ENCODE assay signal across 19 cellular contexts in genomic region chr12:31626270-31626669, GRCh38.
"Had no signal": no experiment of that assay in that cellular context is flagged by ENCODE, and none has a peak within 500 bp of the region (broad histone marks: within the 10 kb centered on the region; RNA-seq: fewer than 3 reads in every experiment).

No MANE protein-coding gene starts in this region.

- H3K36me3 Mint-ChIP-seq: activated naive CD4-positive, alpha-beta T cell treated with anti-CD3 and anti-CD28 coated beads, Interleukin-2, amount 10 ng/mL, durations not matched to agents 7 days and 5 days had no signal

- H3K4me3 ChIP-seq: ascending aorta, gastroesophageal sphincter, heart left ventricle, spleen, suprapubic skin, transverse colon, uterus had no signal

- H3K9me3 Mint-ChIP-seq: activated naive CD4-positive, alpha-beta T cell treated with anti-CD3 and anti-CD28 coated beads, Interleukin-2, amount 10 ng/mL, durations not matched to agents 7 days and 5 days; dendritic cell treated with granulocyte-macrophage colony-stimulating factor and Interleukin-4, amounts not matched to agents 40 ng/mL and 50 ng/mL, for 4 days; naive thymus-derived CD8-positive, alpha-beta T cell had no signal

- ATAC-seq: esophagus mucosa; gastroesophageal sphincter; heart left ventricle; left ventricle myocardium superior; naive thymus-derived CD8-positive, alpha-beta T cell had no signal

- H3K27ac Mint-ChIP-seq: activated naive CD4-positive, alpha-beta T cell treated with anti-CD3 and anti-CD28 coated beads, Interleukin-2, amount 10 ng/mL, durations not matched to agents 7 days and 5 days; dendritic cell treated with granulocyte-macrophage colony-stimulating factor and Interleukin-4, amounts not matched to agents 40 ng/mL and 50 ng/mL, for 4 days; naive thymus-derived CD8-positive, alpha-beta T cell had no signal

- H3K4me3 Mint-ChIP-seq: activated naive CD4-positive, alpha-beta T cell treated with anti-CD3 and anti-CD28 coated beads, Interleukin-2, amount 10 ng/mL, durations not matched to agents 7 days and 5 days; dendritic cell treated with granulocyte-macrophage colony-stimulating factor and Interleukin-4, amounts not matched to agents 40 ng/mL and 50 ng/mL, for 4 days; naive thymus-derived CD8-positive, alpha-beta T cell had no signal

- H3K9me3 ChIP-seq: ascending aorta, gastroesophageal sphincter, heart left ventricle, spleen, suprapubic skin, transverse colon, uterus had no signal

- H3K27ac ChIP-seq: ascending aorta, gastroesophageal sphincter, heart left ventricle, spleen, suprapubic skin, transverse colon had no signal

- DNase-seq: activated CD4-positive, alpha-beta T cell treated with anti-CD3 and anti-CD28 coated beads, Interleukin-2, amount 50 U/mL, for 1 hour; activated naive CD4-positive, alpha-beta T cell treated with anti-CD3 and anti-CD28 coated beads, Interleukin-2, amount 10 ng/mL, durations not matched to agents 7 days and 5 days; effector CD8-positive, alpha-beta T cell; heart left ventricle; kidney glomerular epithelial cell; left ventricle myocardium superior; mesenchymal stem cell; naive thymus-derived CD8-positive, alpha-beta T cell; spleen; stimulated activated naive CD4-positive, alpha-beta T cell treated with Interleukin-2 at 50 U/mL for 16 hours; SW 1271; T-helper 2 cell; transverse colon; uterus had no signal

- H3K4me1 ChIP-seq: uterus had no signal

- H3K4me1 Mint-ChIP-seq: activated naive CD4-positive, alpha-beta T cell treated with anti-CD3 and anti-CD28 coated beads, Interleukin-2, amount 10 ng/mL, durations not matched to agents 7 days and 5 days had no signal
